16 cellular contexts compared by ENCODE assay signal in the genomic region with DNA sequence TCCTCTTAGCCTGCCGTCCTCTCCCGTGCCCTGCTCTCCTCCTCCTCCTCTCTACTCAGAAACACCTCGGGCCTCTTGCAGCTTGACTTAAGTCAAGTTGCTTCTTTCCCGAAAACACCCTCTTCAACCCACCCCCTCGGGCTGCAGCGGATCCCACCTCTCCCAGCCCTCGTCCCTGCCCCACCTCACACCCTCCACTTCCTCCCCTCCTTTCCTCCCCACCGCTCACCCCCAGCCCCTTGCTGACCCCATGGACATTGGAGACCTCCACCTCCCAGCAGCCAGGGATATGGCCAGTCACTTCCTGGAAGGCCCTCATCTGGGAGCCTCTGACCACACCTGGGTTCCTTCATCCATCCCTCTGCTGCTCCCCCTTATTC. TPM values are rescaled to one million over a fixed set of nuclear protein-coding genes. Genes with fewer than 3 reads are reported as not detected.
A peak's percentile ranks its signal among the peaks of the same experiment; 100 is the strongest.
DNase-seq lines count a peak whose midpoint lies in the region; ATAC-seq and TF ChIP-seq lines count a peak whose summit lies in the region.
"Had no signal": no experiment of that assay in that cellular context is flagged by ENCODE, and none has a peak within 500 bp of the region (broad histone marks: within the 10 kb centered on the region; RNA-seq: fewer than 3 reads in every experiment).

No MANE protein-coding gene starts in this region.

- intact Hi-C loops in A673 (cut with micrococcal nuclease; ENCODE audit: unreplicated experiment) = loop anchor here (10.0 kb wide), 1 partner anchor 151 kb away; a partner anchor contains a TSS

- no peaks in the 10 kb centered on the region for H3K27me3 Mint-ChIP-seq in activated T-cell treated with anti-CD3 and anti-CD28 coated beads, Interleukin-2, amount 50 U/mL, for 24 hours
- no peaks in the 10 kb centered on the region for H3K27me3 Mint-ChIP-seq in activated T-cell treated with anti-CD3 and anti-CD28 coated beads, Interleukin-2, amount 50 U/mL, for 4 hours (ENCODE audit: low read depth)
- H3K27me3 Mint-ChIP-seq: central memory CD8-positive, alpha-beta T cell had no signal

- H3K27ac Mint-ChIP-seq in activated T-cell treated with anti-CD3 and anti-CD28 coated beads, Interleukin-2, amount 50 U/mL, for 24 hours = peak overlapping the region; percentile 42
- peak overlapping the region; percentile 93 for H3K27ac Mint-ChIP-seq in stimulated activated effector memory CD8-positive, alpha-beta T cell treated with anti-CD3 and anti-CD28 coated beads, Interleukin-12 subunit alpha, Interleukin-12 subunit beta, amount 100 ng/mL, for 72 hours
- H3K27ac Mint-ChIP-seq: GM23338 had no signal

- H3K27me3 ChIP-seq in H7 (ENCODE audit: control insufficient read depth, insufficient read depth, low read length) (no peaks in the 10 kb centered on the region), adipocyte (replicated peaks; ENCODE audit: control insufficient read depth, insufficient read depth, low read length) (no peaks in the 10 kb centered on the region), A673 (replicated peaks; ENCODE audit: insufficient read depth, low read depth, low read length, poor library complexity) (peaks cover 12% of the 10 kb centered on the region)

- POLR2A ChIA-PET in A673 (lab: Charles Lee; ENCODE audit: low non-redundant PET) = no interaction called here

- no peaks in the 10 kb centered on the region for H3K9me3 Mint-ChIP-seq in activated T-cell treated with anti-CD3 and anti-CD28 coated beads, Interleukin-2, amount 50 U/mL, for 24 hours
- H3K9me3 Mint-ChIP-seq in activated T-cell treated with anti-CD3 and anti-CD28 coated beads, Interleukin-2, amount 50 U/mL, for 4 hours = no peaks in the 10 kb centered on the region
- peaks cover 2% of the 10 kb centered on the region for H3K9me3 Mint-ChIP-seq in stimulated activated effector memory CD8-positive, alpha-beta T cell treated with anti-CD3 and anti-CD28 coated beads, Interleukin-12 subunit alpha, Interleukin-12 subunit beta, amount 100 ng/mL, for 72 hours
- H3K9me3 Mint-ChIP-seq: central memory CD8-positive, alpha-beta T cell; GM23338; immature natural killer cell had no signal

- H3K4me1 Mint-ChIP-seq in activated T-cell treated with anti-CD3 and anti-CD28 coated beads, Interleukin-2, amount 50 U/mL, for 24 hours (ENCODE audit: low read depth) = peaks cover 57% of the 10 kb centered on the region
- peaks cover 32% of the 10 kb centered on the region for H3K4me1 Mint-ChIP-seq in activated T-cell treated with anti-CD3 and anti-CD28 coated beads, Interleukin-2, amount 50 U/mL, for 4 hours (ENCODE audit: low read depth)
- H3K4me1 Mint-ChIP-seq in stimulated activated effector memory CD8-positive, alpha-beta T cell treated with anti-CD3 and anti-CD28 coated beads, Interleukin-12 subunit alpha, Interleukin-12 subunit beta, amount 100 ng/mL, for 72 hours = peaks cover 92% of the 10 kb centered on the region
- H3K4me1 Mint-ChIP-seq: GM23338 had no signal

- no peak for ATAC-seq in activated T-cell treated with anti-CD3 and anti-CD28 coated beads, Interleukin-2, amount 50 U/mL, for 4 hours
- ATAC-seq in stimulated activated effector memory CD8-positive, alpha-beta T cell treated with anti-CD3 and anti-CD28 coated beads, Interleukin-12 subunit alpha, Interleukin-12 subunit beta, amount 100 ng/mL, for 72 hours = peak; percentile 2
- ATAC-seq: GM23338 had no signal

- H3K9me3 ChIP-seq in adipocyte (ENCODE audit: control insufficient read depth, low read length) = no peaks in the 10 kb centered on the region
- H3K9me3 ChIP-seq in A673 (ENCODE audit: low read depth, low read length, poor library complexity, severe bottlenecking) = no peaks in the 10 kb centered on the region

- H3K4me3 Mint-ChIP-seq in activated T-cell treated with anti-CD3 and anti-CD28 coated beads, Interleukin-2, amount 50 U/mL, for 24 hours = no peak overlapping the region
- no peak overlapping the region for H3K4me3 Mint-ChIP-seq in activated T-cell treated with anti-CD3 and anti-CD28 coated beads, Interleukin-2, amount 50 U/mL, for 4 hours
- peak overlapping the region; percentile 65 for H3K4me3 Mint-ChIP-seq in stimulated activated effector memory CD8-positive, alpha-beta T cell treated with anti-CD3 and anti-CD28 coated beads, Interleukin-12 subunit alpha, Interleukin-12 subunit beta, amount 100 ng/mL, for 72 hours
- H3K4me3 Mint-ChIP-seq: central memory CD8-positive, alpha-beta T cell; GM23338 had no signal

- no peaks in the 10 kb centered on the region for H3K36me3 Mint-ChIP-seq in activated T-cell treated with anti-CD3 and anti-CD28 coated beads, Interleukin-2, amount 50 U/mL, for 24 hours (ENCODE audit: low read depth)
- no peaks in the 10 kb centered on the region for H3K36me3 Mint-ChIP-seq in activated T-cell treated with anti-CD3 and anti-CD28 coated beads, Interleukin-2, amount 50 U/mL, for 4 hours (ENCODE audit: insufficient read depth)
- H3K36me3 Mint-ChIP-seq in stimulated activated effector memory CD8-positive, alpha-beta T cell treated with anti-CD3 and anti-CD28 coated beads, Interleukin-12 subunit alpha, Interleukin-12 subunit beta, amount 100 ng/mL, for 72 hours = peaks cover 10% of the 10 kb centered on the region
- H3K36me3 Mint-ChIP-seq: immature natural killer cell had no signal

- no peak for DNase-seq in activated T-cell treated with anti-CD3 and anti-CD28 coated beads, Interleukin-2, amount 50 U/mL, for 24 hours
- DNase-seq in activated T-cell treated with anti-CD3 and anti-CD28 coated beads, Interleukin-2, amount 50 U/mL, for 4 hours = no peak
- DNase-seq in H7 = peak; percentile 31
- no peak for DNase-seq in adipocyte (ENCODE audit: low read depth)
- DNase-seq in stimulated activated effector memory CD8-positive, alpha-beta T cell treated with anti-CD3 and anti-CD28 coated beads, Interleukin-12 subunit alpha, Interleukin-12 subunit beta, amount 100 ng/mL, for 72 hours (ENCODE audit: low spot score in 2 of 2) = no peak
- DNase-seq in A673 (ENCODE audit: low spot score) = no peak
- no peak for DNase-seq in SW 1271 (lab: John Stamatoyannopoulos, UW)
- DNase-seq: activated CD4-positive, CD25-positive, alpha-beta regulatory T cell; activated naive CD4-positive, alpha-beta T cell; NCI-H187 treated with DMSO at 0.1 percent for 48 hours; retina had no signal

- H3K4me1 ChIP-seq in adipocyte (ENCODE audit: control insufficient read depth, insufficient read depth, low read length) (peaks cover 9% of the 10 kb centered on the region), A673 (ENCODE audit: insufficient read depth, low read length, poor library complexity, severe bottlenecking) (no peaks in the 10 kb centered on the region)

- no peak overlapping the region for H3K27ac ChIP-seq in A673 (ENCODE audit: low read depth, low read length, poor library complexity, severe bottlenecking)
- H3K27ac ChIP-seq: epithelial cell of prostate, SK-N-MC had no signal

- no peak overlapping the region for H3K4me3 ChIP-seq in H7 (ENCODE audit: insufficient read depth, low read depth, low read length)
- H3K4me3 ChIP-seq in adipocyte (ENCODE audit: low read length) = peak overlapping the region; percentile 18
- H3K4me3 ChIP-seq in A673 (ENCODE audit: low read depth, low read length, poor library complexity, severe bottlenecking) = no peak overlapping the region
- H3K4me3 ChIP-seq: GM23338, SK-N-MC had no signal

- BruUV-seq in A673 (replicated peaks; lab: Mats Ljungman, UMichigan) = no TSS peak

- CTCF ChIA-PET in A673 (lab: Charles Lee) = no interaction called here

- TF ChIP-seq CTCF in A673 (conservative IDR thresholded peaks at IDR 0.05; ENCODE audit: low read depth, low read length) = no peak

- H3K9ac ChIP-seq in adipocyte (ENCODE audit: low read length) = no peak overlapping the region

- H3K36me3 ChIP-seq in H7 (replicated peaks; ENCODE audit: control insufficient read depth, insufficient read depth, low read length) (no peaks in the 10 kb centered on the region), adipocyte (ENCODE audit: control insufficient read depth, insufficient read depth, low read length, severe bottlenecking) (no peaks in the 10 kb centered on the region), A673 (ENCODE audit: insufficient read depth, low read length, poor library complexity, severe bottlenecking) (no peaks in the 10 kb centered on the region)

RNA-seq across cellular contexts. Expression of a gene that starts 8.5 kb away (rescaled TPM):
- 10 to 100 TPM in 1 of 3 donors, 1 to 10 TPM in 2; 9.0 to 10.9 (median 9.7) TPM for total RNA-seq in activated T-cell treated with anti-CD3 and anti-CD28 coated beads, Interleukin-2, amount 50 U/mL, for 4 hours
- not detected in 2 replicates for total RNA-seq in H7 (2014; rRNA removed; shearing (Covaris generic))
- total RNA-seq in A673 (2021) = not detected in 2 replicates
- total RNA-seq: GM23338 had no signal

RNA-seq across cellular contexts. Expression of a gene that starts 29.8 kb away (rescaled TPM):
- 100 to 1,000 TPM; 388 to 432 (median 395) TPM for total RNA-seq in activated T-cell treated with anti-CD3 and anti-CD28 coated beads, Interleukin-2, amount 50 U/mL, for 4 hours
- 9.4 and 9.6 TPM in 2 replicates for total RNA-seq in H7 (2014; rRNA removed; shearing (Covaris generic))
- total RNA-seq in A673 (2021) = 4.0 and 5.8 TPM in 2 replicates

Comparison
In these comparisons a context has a peak if more than half of its experiments do, and no peak if none do; other contexts are left out.
1. RNA of a gene that starts 8.5 kb away (total RNA-seq): 9.0 to 10.9 TPM in activated T-cell treated with anti-CD3 and anti-CD28 coated beads, Interleukin-2, amount 50 U/mL, for 4 hours; not detected in H7 and not detected in A673; every median in the first group is over 10 times any median in the second.
2. RNA of a gene that starts 29.8 kb away (total RNA-seq): 388 to 432 TPM in activated T-cell treated with anti-CD3 and anti-CD28 coated beads, Interleukin-2, amount 50 U/mL, for 4 hours; 9.4 to 9.6 TPM in H7 and 4.0 to 5.8 TPM in A673; every median in the first group is over 10 times any median in the second.